In the genomic region with DNA sequence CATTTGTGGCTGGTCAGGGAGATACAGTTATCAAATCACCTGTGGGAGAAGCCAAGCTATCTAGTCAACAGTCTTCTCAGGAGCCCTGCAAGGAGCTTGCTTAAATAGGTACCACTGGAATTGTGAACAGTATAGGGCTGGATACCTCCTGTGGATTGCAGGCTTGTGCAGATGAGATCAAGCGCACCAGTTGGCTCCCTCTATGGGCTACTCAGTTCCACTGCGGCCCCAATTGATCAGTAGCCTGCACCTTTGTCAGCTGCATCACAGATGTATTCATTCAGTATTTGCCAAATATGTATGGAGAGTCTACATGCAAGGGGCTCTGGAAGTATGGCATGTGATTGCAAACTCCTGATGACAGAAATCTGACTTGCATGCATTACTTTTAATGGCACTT, we compare ENCODE assay signal across 1 cellular context.
TF ChIP-seq lines count a peak whose summit lies in the region.

No MANE protein-coding gene starts in this region.

TF ChIP-seq in H1, 55 proteins besides CTCF, POLR2A, EP300 and RAD21:
- TF ChIP-seq GABPA (IDR thresholded peaks at IDR 0.05; ENCODE audit: borderline replicate concordance, insufficient read depth, low read length): no peak
- no peak for TF ChIP-seq RBBP5 (IDR thresholded peaks at IDR 0.05; ENCODE audit: borderline replicate concordance, low read depth, low read length)
- TF ChIP-seq CHD2 (IDR thresholded peaks at IDR 0.05; ENCODE audit: low read length): no peak
- no peak for TF ChIP-seq KDM5A (IDR thresholded peaks at IDR 0.05; ENCODE audit: low read length)
- no peak for TF ChIP-seq BCL11A (IDR thresholded peaks at IDR 0.05; ENCODE audit: low read depth in 2 of 2, low read length in 2 of 2)
- no peak for TF ChIP-seq SP2 (IDR thresholded peaks at IDR 0.05; ENCODE audit: low read length)
- TF ChIP-seq POLR2AphosphoS5 (IDR thresholded peaks at IDR 0.05; ENCODE audit: low read depth, low read length): no peak
- no peak for TF ChIP-seq CREB1 (IDR thresholded peaks at IDR 0.05)
- no peak for TF ChIP-seq BACH1 (IDR thresholded peaks at IDR 0.05; ENCODE audit: low read length)
- no peak for TF ChIP-seq SUZ12 (IDR thresholded peaks at IDR 0.05; ENCODE audit: low read length)
TF ChIP-seq in H1: peak in this region for 0.
